Comparison of ENCODE assay signal across 8 cellular contexts in the genomic region with DNA sequence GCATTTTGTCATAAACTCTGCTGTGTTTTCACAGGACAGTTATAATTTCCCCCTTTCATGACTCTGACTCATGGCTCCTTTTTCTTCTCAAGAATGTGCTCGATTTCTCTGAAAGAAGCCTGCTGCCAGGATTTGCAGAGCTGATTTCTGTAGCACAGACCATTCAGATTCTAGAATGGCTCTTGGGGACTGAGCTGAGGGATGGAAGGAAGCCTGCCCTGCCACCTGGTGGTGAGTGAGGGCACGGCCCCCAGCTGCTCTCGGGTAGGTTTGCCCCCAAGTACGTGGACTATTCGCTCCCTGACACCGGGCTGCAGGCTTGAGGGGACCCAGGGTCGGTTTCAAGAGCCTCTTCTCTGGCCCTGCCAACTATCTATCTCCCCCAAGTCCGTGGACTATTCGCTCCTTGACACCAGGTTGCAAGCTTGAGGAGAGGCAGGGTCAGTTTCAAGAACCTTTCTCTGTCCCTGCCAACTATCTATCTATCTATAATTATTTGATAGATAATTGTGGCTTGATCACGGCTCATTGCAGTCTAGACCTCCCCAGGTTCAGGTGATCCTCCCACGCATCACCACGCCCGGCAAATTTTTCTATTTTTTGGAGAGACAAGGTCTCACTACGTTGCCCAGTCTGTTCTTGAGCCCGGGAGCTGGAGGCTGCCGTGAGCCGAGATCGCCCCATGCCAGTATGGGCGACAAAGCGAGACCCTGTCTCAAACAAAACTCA. TPM values are rescaled to one million over a fixed set of nuclear protein-coding genes. Genes with fewer than 3 reads are reported as not detected.
A peak's percentile ranks its signal among the peaks of the same experiment; 100 is the strongest.
DNase-seq lines count a peak whose midpoint lies in the region; ATAC-seq and TF ChIP-seq lines count a peak whose summit lies in the region.

No MANE protein-coding gene starts in this region.

- dilution Hi-C loops in mammary epithelial cell (cut with HindIII; ENCODE audit: low sequenced_read_pairs), result loop anchor here (5.0 kb wide), 1 partner anchor 225 kb away; no protein-coding TSS in a partner anchor

- H3K4me3 ChIP-seq in mammary epithelial cell (replicated peaks in 1 of 3; ENCODE audit: insufficient read depth in 1 of 3, low read depth in 2 of 3, low read length in 3 of 3), result no peak overlapping the region

- no peaks in the 10 kb centered on the region for H3K9me3 ChIP-seq in mammary epithelial cell (replicated peaks; ENCODE audit: insufficient read depth, low read length)

- no TSS peak for BruUV-seq in mammary epithelial cell (replicated peaks; lab: Mats Ljungman, UMichigan)

- peak; percentile 88 for DNase-seq in AG20443 (ENCODE audit: low spot score)
- DNase-seq in NCI-H226, result peak; percentile 51
- DNase-seq in WTC11 (ENCODE audit: low spot score), result peak; percentile 86
- peak; percentile 44 for DNase-seq in mammary epithelial cell
- peak; percentile 31 for DNase-seq in kidney glomerular epithelial cell (lab: John Stamatoyannopoulos, UW)
- DNase-seq in stimulated activated CD4-positive, alpha-beta T cell treated with anti-CD3 and anti-CD28 coated beads, Interleukin-2, amount 100 ng/mL, for 24 hours, result peak; percentile 80 to 82

- peaks cover 35% of the 10 kb centered on the region for H3K4me1 Mint-ChIP-seq in WTC11

- H3K9me3 Mint-ChIP-seq in WTC11, result no peaks in the 10 kb centered on the region

- CTCF ChIA-PET in WTC11 (lab: Charles Lee) (interaction anchor here (0.6 to 9.8 kb wide), 51 partner anchors 8 to 345 kb away, joined by 3 to 179 read pairs (median 4); partner anchors contain the start of genes CCT7, FBXO41, NOTO and PRADC1), mammary epithelial cell (lab: Charles Lee; ENCODE audit: low non-redundant PET) (interaction anchor here (0.7 to 1.9 kb wide), 2 partner anchors 16 to 35 kb away, joined by 3 to 46 read pairs; no protein-coding TSS in a partner anchor)

- H3K27me3 ChIP-seq in mammary epithelial cell (ENCODE audit: insufficient read depth, low read length), result no peaks in the 10 kb centered on the region

- peak overlapping the region; percentile 57 for H3K27ac Mint-ChIP-seq in WTC11

- peaks cover 19% of the 10 kb centered on the region for H3K27me3 Mint-ChIP-seq in WTC11 (ENCODE audit: low read depth)

- H3K4me3 Mint-ChIP-seq in WTC11, result no peak overlapping the region

- ATAC-seq in GM18909 (IDR thresholded peaks at IDR 0.05; ENCODE audit: poor library complexity, unreplicated experiment) (peak; percentile 72), HG03139 (IDR thresholded peaks at IDR 0.05; ENCODE audit: unreplicated experiment) (peak; percentile 52), WTC11 (peak; percentile 77)

- no peak overlapping the region for H3K27ac ChIP-seq in mammary epithelial cell (ENCODE audit: insufficient read depth, low read depth, low read length)

- WGBS in mammary epithelial cell (ENCODE audit: low coverage, missing lambda C conversion rate), result 73% methylated on average over 11 of the region's 20 CpGs

- TF ChIP-seq CTCF in WTC11 (IDR thresholded peaks at IDR 0.05) (peak; percentile 81), mammary epithelial cell (conservative IDR thresholded peaks at IDR 0.05 in 1 of 2, IDR thresholded peaks at IDR 0.05 in 1 of 2; ENCODE audit: extremely low read depth in 1 of 2, insufficient read depth in 1 of 2, low read depth in 1 of 2, low read length in 2 of 2) (peak; percentile 93 to 94)

- no peaks in the 10 kb centered on the region for H3K36me3 Mint-ChIP-seq in WTC11

- no peaks in the 10 kb centered on the region for H3K36me3 ChIP-seq in mammary epithelial cell (ENCODE audit: insufficient read depth, low read length)

- no peaks in the 10 kb centered on the region for H4K20me1 ChIP-seq in mammary epithelial cell (ENCODE audit: insufficient read depth, low read length)

- H3K4me1 ChIP-seq in mammary epithelial cell (ENCODE audit: insufficient read depth, low read length), result peaks cover 13% of the 10 kb centered on the region

- intact Hi-C loops in mammary epithelial cell (cut with micrococcal nuclease), result loop anchor here (1.0 kb wide), 6 partner anchors 8 to 219 kb away; no protein-coding TSS in a partner anchor

- H3K4me2 ChIP-seq in mammary epithelial cell (ENCODE audit: insufficient read depth, low read depth, low read length), result no peak overlapping the region

- POLR2A ChIA-PET in WTC11 (lab: Charles Lee), result interaction anchor here (0.7 to 1.5 kb wide), 5 partner anchors 11 to 56 kb away, joined by 3 to 6 read pairs (median 4); partner anchors contain the start of genes NOTO and PRADC1

- H3K9ac ChIP-seq in mammary epithelial cell (ENCODE audit: insufficient read depth, low read length), result no peak overlapping the region

- in situ Hi-C loops in mammary epithelial cell (cut with MboI; ENCODE audit: low sequenced_read_pairs in 2 of 2), result no loop called here

- peak overlapping the region; percentile 18 for H2AFZ ChIP-seq in mammary epithelial cell (ENCODE audit: low read depth, low read length)

- H3K79me2 ChIP-seq in mammary epithelial cell (ENCODE audit: insufficient read depth, low read length), result peaks cover 34% of the 10 kb centered on the region

TF ChIP-seq in WTC11, 78 proteins besides CTCF, POLR2A, EP300 and RAD21:
- TF ChIP-seq GABPB1 (CRISPR knock-in tag; IDR thresholded peaks at IDR 0.05) (0 out of 2 replicates have a peak, but pooled peaks have one; percentile 25), ETV6 (CRISPR knock-in tag; IDR thresholded peaks at IDR 0.05) (no peak), ZNF121 (CRISPR knock-in tag; IDR thresholded peaks at IDR 0.05) (peak; percentile 40; the same call in 1 of the 2 replicates)

RNA-seq across cellular contexts. Expression of gene SMYD5, which starts 1.4 kb away (rescaled TPM):
- total RNA-seq in WTC11 (2021), result 46.5 to 47.9 TPM (median 46.7 TPM) in 3 replicates
- 10 to 100 TPM; 19.5 to 31.7 TPM for total RNA-seq in mammary epithelial cell
- polyA plus RNA-seq in mammary epithelial cell, result 21.8 TPM
- 30.3 TPM for polyA minus RNA-seq in mammary epithelial cell

RNA-seq across cellular contexts. Expression of gene NOTO, which starts 10.2 kb away (rescaled TPM):
- total RNA-seq in WTC11 (2021) (0.15 to 0.23 TPM (median 0.18 TPM) in 3 replicates), mammary epithelial cell (not detected)
- not detected for polyA plus RNA-seq in mammary epithelial cell
- not detected for polyA minus RNA-seq in mammary epithelial cell

RNA-seq across cellular contexts. Expression of gene PRADC1, which starts 20.4 kb away (rescaled TPM):
- total RNA-seq in WTC11 (2021) (11.4 to 12.9 TPM (median 12.2 TPM) in 3 replicates), mammary epithelial cell (10 to 100 TPM; 11.5 to 14.0 TPM)
- 15.4 TPM for polyA plus RNA-seq in mammary epithelial cell
- polyA minus RNA-seq in mammary epithelial cell, result 8.5 TPM

RNA-seq across cellular contexts. Expression of gene CCT7, which starts 21.5 kb away (rescaled TPM):
- 482 to 518 TPM (median 514 TPM) in 3 replicates for total RNA-seq in WTC11 (2021)
- total RNA-seq in mammary epithelial cell, result 100 to 1,000 TPM; 204 to 348 TPM
- polyA plus RNA-seq in mammary epithelial cell, result 357 TPM
- 607 TPM for polyA minus RNA-seq in mammary epithelial cell

Comparison
In these comparisons a context has a peak if more than half of its experiments do, and no peak if none do; other contexts are left out.
1. DNase-seq: peak in every context shown above with its lines; median percentile 88 in AG20443; 86 in WTC11; 81 in stimulated activated CD4-positive, alpha-beta T cell treated with anti-CD3 and anti-CD28 coated beads, Interleukin-2, amount 100 ng/mL, for 24 hours; 51 in NCI-H226; 44 in mammary epithelial cell; 31 in kidney glomerular epithelial cell.